In genomic region chr2:5940596-5941535, GRCh38 we compare ENCODE assay signal across 24 cellular contexts.
DNase-seq lines count a peak whose midpoint lies in the region; ATAC-seq and TF ChIP-seq lines count a peak whose summit lies in the region.
"Had no signal": no experiment of that assay in that cellular context is flagged by ENCODE, and none has a peak within 500 bp of the region (broad histone marks: within the 10 kb centered on the region; RNA-seq: fewer than 3 reads in every experiment).

No MANE protein-coding gene starts in this region.

- in situ Hi-C loops in G401 (cut with HindIII; ENCODE audit: low sequenced_read_pairs) = no loop called here

- H4K12ac ChIP-seq in trophoblast cell (ENCODE audit: low read depth, low read length) = no peak overlapping the region

- no peak overlapping the region for H2BK5ac ChIP-seq in trophoblast cell (ENCODE audit: low read depth, low read length, poor library complexity)

- peak overlapping the region; percentile 1 for H4K91ac ChIP-seq in trophoblast cell (ENCODE audit: low read depth, low read length)

- H3K79me1 ChIP-seq in trophoblast cell (ENCODE audit: low read length) = peaks cover 13% of the 10 kb centered on the region

- H4K8ac ChIP-seq in trophoblast cell (ENCODE audit: low read depth, low read length) = no peak overlapping the region

- H3K14ac ChIP-seq in trophoblast cell (ENCODE audit: low read length) = no peak overlapping the region

- no peak for TF ChIP-seq POLR2A in body of pancreas (IDR thresholded peaks at IDR 0.05)

- H2AFZ ChIP-seq in trophoblast cell (ENCODE audit: insufficient read depth, low read length, poor library complexity) = no peak overlapping the region
- H2AFZ ChIP-seq: GM23248 had no signal

- intact Hi-C loops in heart right ventricle (cut with DNase I) (no loop called here), body of pancreas (cut with DNase I) (no loop called here)

- H3K4me2 ChIP-seq in trophoblast cell (ENCODE audit: low read length) = no peak overlapping the region

- H3K4me1 ChIP-seq in heart right ventricle = peaks cover 0 to 9% (median 0%) of the 10 kb centered on the region in 9 donors
- peaks cover 15 to 19% of the 10 kb centered on the region in 2 experiments for H3K4me1 ChIP-seq in trophoblast cell (ENCODE audit: control insufficient read depth in 1 of 2, insufficient read depth in 2 of 2, low read length in 2 of 2)
- no peaks in the 10 kb centered on the region for H3K4me1 ChIP-seq in body of pancreas
- H3K4me1 ChIP-seq: SJSA1 had no signal

- WGBS in heart right ventricle, 2 donors = 61 to 72% methylated on average over 7 of the region's 7 CpGs
- WGBS in trophoblast cell (ENCODE audit: extremely low coverage, insufficient coverage, insufficient read length) = no CpG with 5 or more reads among the region's 7 CpGs
- WGBS in body of pancreas, 2 donors = 67 to 86% methylated on average over 2 to 7 of the region's 7 CpGs

- no peaks in the 10 kb centered on the region for H3K27me3 ChIP-seq in heart right ventricle
- H3K27me3 ChIP-seq in trophoblast cell (ENCODE audit: insufficient read depth, low read length) = no peaks in the 10 kb centered on the region
- no peaks in the 10 kb centered on the region for H3K27me3 ChIP-seq in body of pancreas
- H3K27me3 ChIP-seq: SJSA1 had no signal

- H3K4me3 ChIP-seq in heart right ventricle = no peak overlapping the region
- H3K4me3 ChIP-seq in trophoblast cell (ENCODE audit: low read depth, low read length) = no peak overlapping the region
- H3K4me3 ChIP-seq in body of pancreas = no peak overlapping the region
- H3K4me3 ChIP-seq: GM12878, GM23248, SJSA1 had no signal

- H3K9me3 ChIP-seq in heart right ventricle = no peaks in the 10 kb centered on the region
- H3K9me3 ChIP-seq in trophoblast cell (ENCODE audit: insufficient read depth, low read depth, low read length) = no peaks in the 10 kb centered on the region
- H3K9me3 ChIP-seq in body of pancreas = no peaks in the 10 kb centered on the region
- H3K9me3 ChIP-seq: Caco-2 had no signal

- DNase-seq in G401 (ENCODE audit: low spot score) = peak; percentile 30
- peak in 1 of 2 donors; percentile 22 for DNase-seq in heart right ventricle
- no peak for DNase-seq in trophoblast cell
- DNase-seq in body of pancreas = no peak
- no peak for DNase-seq in NCI-H2227 treated with DMSO at 0.1 percent for 48 hours (lab: John Stamatoyannopoulos, UW)
- DNase-seq: Caco-2; CD8-positive, alpha-beta T cell; GDM1; GM23248; H9; Karpas-422; NCI-H1105; NCI-H146; NCI-H1930; NCI-H2107; NCI-H524 treated with DMSO at 0.1 percent for 48 hours; NCI-H774; NK-92 treated with Interleukin-12 subunit alpha and Interleukin-12 subunit beta, amount 100 ng/mL, for 24 hours; PC-3 had no signal

- no peak overlapping the region for H2BK12ac ChIP-seq in trophoblast cell (ENCODE audit: low read length)

- no peak overlapping the region for H2BK120ac ChIP-seq in trophoblast cell (ENCODE audit: insufficient read depth, low read length, poor library complexity)

- no peak overlapping the region for H2AK5ac ChIP-seq in trophoblast cell (ENCODE audit: low read length)

- peaks cover 3% of the 10 kb centered on the region for H3K79me2 ChIP-seq in trophoblast cell (ENCODE audit: control insufficient read depth, insufficient read depth, low read length, poor library complexity)

- no peaks in the 10 kb centered on the region for H3K36me3 ChIP-seq in heart right ventricle
- H3K36me3 ChIP-seq in trophoblast cell (ENCODE audit: control insufficient read depth in 1 of 2, insufficient read depth in 2 of 2, low read length in 2 of 2) = no peaks in the 10 kb centered on the region
- no peaks in the 10 kb centered on the region for H3K36me3 ChIP-seq in body of pancreas (replicated peaks in 1 of 2; ENCODE audit: insufficient read depth in 1 of 2, low read depth in 2 of 2)
- H3K36me3 ChIP-seq: SJSA1 had no signal

- H3K23ac ChIP-seq in trophoblast cell (ENCODE audit: low read length) = no peak overlapping the region

- peak overlapping the region; percentile 91; the same call in 1 of the 2 replicates for H3K27ac ChIP-seq in VCaP
- peak overlapping the region in 1 of 10 donors; percentile 26 for H3K27ac ChIP-seq in heart right ventricle
- H3K27ac ChIP-seq in trophoblast cell (ENCODE audit: low read depth, low read length) = no peak overlapping the region
- no peak overlapping the region for H3K27ac ChIP-seq in body of pancreas
- H3K27ac ChIP-seq: C4-2B, GM23248, SJSA1 had no signal

- no peak overlapping the region for H3K4ac ChIP-seq in trophoblast cell (ENCODE audit: low read depth, low read length)

- TF ChIP-seq CTCF in VCaP (conservative IDR thresholded peaks at IDR 0.05) = no peak
- TF ChIP-seq CTCF in heart right ventricle (IDR thresholded peaks at IDR 0.05) = no peak
- TF ChIP-seq CTCF in body of pancreas (IDR thresholded peaks at IDR 0.05) = no peak

- H3K9ac ChIP-seq in trophoblast cell (ENCODE audit: low read length) = no peak overlapping the region
- H3K9ac ChIP-seq: GM23248 had no signal

- peak; percentile 16 to 93 (median 70) for ATAC-seq in heart right ventricle
- no peak for ATAC-seq in body of pancreas
- ATAC-seq in GM18909 (IDR thresholded peaks at IDR 0.05; ENCODE audit: poor library complexity, unreplicated experiment) = no peak
- ATAC-seq: CD8-positive, alpha-beta T cell; GM12878; PC-3 had no signal

- H3K18ac ChIP-seq in trophoblast cell (ENCODE audit: low read length) = no peak overlapping the region

Comparison
In these comparisons a context has a peak if more than half of its experiments do, and no peak if none do; other contexts are left out.
1. ATAC-seq: peak in heart right ventricle (8 of 8); none in body of pancreas (single experiment) and GM18909 (single experiment).